ENCODE assay signal across 21 cellular contexts in the genomic region with DNA sequence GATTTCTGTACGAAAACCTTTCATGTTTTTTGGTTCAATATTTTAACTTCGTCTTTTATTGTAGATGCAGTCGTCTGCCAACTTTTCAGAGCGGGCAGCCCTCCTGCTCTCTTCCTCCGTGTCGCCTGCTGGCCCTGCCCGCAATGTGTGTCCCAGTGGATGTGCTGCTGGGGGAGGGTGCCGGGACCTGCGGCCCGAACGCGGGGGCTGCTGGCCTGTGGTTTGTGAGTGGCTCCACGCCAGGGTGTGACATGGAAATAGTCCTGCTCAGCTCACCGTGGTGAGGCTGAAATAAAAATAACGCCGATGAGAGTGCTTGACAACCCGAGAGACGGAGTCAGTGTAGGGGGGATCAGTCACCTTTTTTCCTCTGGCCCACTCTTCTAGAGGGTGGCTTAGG.
"Had no signal": no experiment of that assay in that cellular context is flagged by ENCODE, and none has a peak within 500 bp of the region (broad histone marks: within the 10 kb centered on the region; RNA-seq: fewer than 3 reads in every experiment).

No MANE protein-coding gene starts in this region.

- H3K9me3 Mint-ChIP-seq: IgD-negative memory B cell had no signal

- H3K27ac Mint-ChIP-seq: IgD-negative memory B cell had no signal

- H3K36me3 Mint-ChIP-seq: IgD-negative memory B cell had no signal

- FAIRE-seq: HTR-8/SVneo had no signal

- ATAC-seq: Panc1, SK-N-SH treated with all-trans-retinoic acid at 6 μM for 48 hours had no signal

- DNase-seq: KBM-7, MV-4-11, NCI-H1048, NCI-H1105, NCI-H1417, NCI-H1436 treated with DMSO at 0.1 percent for 48 hours, NCI-H1694, NCI-H187 treated with DMSO at 0.1 percent for 48 hours, NCI-H2029 treated with DMSO at 0.1 percent for 48 hours, NCI-H2227 treated with DMSO at 0.1 percent for 48 hours, NCI-H510A, NCI-H524 treated with DMSO at 0.1 percent for 48 hours, NCI-H69, NCI-H774, SHP77 had no signal

- H3K27ac ChIP-seq: HL-60, RWPE1 had no signal

- H3K4me1 Mint-ChIP-seq: IgD-negative memory B cell had no signal
